Comparison of ENCODE assay signal across 23 cellular contexts in the genomic region with DNA sequence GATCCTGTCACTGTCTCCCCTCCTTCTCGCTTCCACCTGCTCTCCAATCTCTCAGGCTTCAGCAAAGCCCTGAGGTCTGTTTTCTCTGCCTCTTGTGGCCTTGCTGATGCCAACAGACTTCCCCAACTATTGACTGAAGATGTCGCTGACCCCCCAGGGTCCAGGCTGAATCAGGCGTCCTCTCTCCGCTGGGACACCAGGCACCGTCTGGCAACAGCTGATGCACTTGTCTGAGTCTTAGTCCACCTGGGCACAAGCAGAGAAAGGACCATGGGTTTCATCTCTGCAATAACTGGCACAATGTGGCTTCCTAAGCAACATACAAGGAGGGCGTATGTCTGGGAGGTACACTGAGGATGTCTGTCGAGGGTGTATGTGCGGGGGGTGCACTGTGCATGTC.
"Had no signal": no experiment of that assay in that cellular context is flagged by ENCODE, and none has a peak within 500 bp of the region (broad histone marks: within the 10 kb centered on the region; RNA-seq: fewer than 3 reads in every experiment).

No MANE protein-coding gene starts in this region.

- H3K4me3 ChIP-seq: ascending aorta, body of pancreas, MG63, SJSA1 had no signal

- FAIRE-seq: bronchial epithelial cell had no signal

- H3K4me1 ChIP-seq: ascending aorta, SJSA1 had no signal

- H3K9me3 ChIP-seq: ascending aorta, body of pancreas, MG63 had no signal

- H3K36me3 ChIP-seq: ascending aorta, MG63, SJSA1 had no signal

- H3K27ac ChIP-seq: ascending aorta, body of pancreas, SJSA1 had no signal

- H3K27me3 ChIP-seq: ascending aorta, body of pancreas, MG63, SJSA1 had no signal

- DNase-seq: activated B cell treated with CpG ODN at 0.5 μM for 24 hours; activated CD4-positive, alpha-beta T cell treated with anti-CD3 and anti-CD28 coated beads for 1 hour; activated CD4-positive, alpha-beta T cell treated with anti-CD3 and anti-CD28 coated beads, Interleukin-2, amount 10 ng/mL, durations not matched to agents 24 days and 14 days; activated CD4-positive, alpha-beta T cell treated with anti-CD3 and anti-CD28 coated beads, Interleukin-2, amount 50 U/mL, for 48 hours; activated CD8-positive, alpha-beta memory T cell treated with anti-CD3 and anti-CD28 coated beads, Interleukin-2, amount 10 ng/mL, durations not matched to agents 7 days and 5 days; activated effector memory CD4-positive, alpha-beta T cell treated with anti-CD3 and anti-CD28 coated beads, Interleukin-2, amount 50 U/mL, for 16 hours; activated naive CD4-positive, alpha-beta T cell treated with Interleukin-2 at 50 U/mL for 16 hours; activated naive CD8-positive, alpha-beta T cell treated with anti-CD3 and anti-CD28 coated beads, Interleukin-2, amount 50 U/mL, for 24 hours; amniotic stem cell; body of pancreas; MG63; MV-4-11; NCI-H1092 treated with DMSO at 0.1 percent for 48 hours; NCI-H1417 treated with DMSO at 0.1 percent for 48 hours; NCI-H1694; NCI-H2029 treated with DMSO at 0.1 percent for 48 hours; NCI-H446; NCI-H524; NCI-H748 treated with DMSO at 0.1 percent for 48 hours; SW 1271 had no signal
